ENCODE assay signal across 27 cellular contexts in genomic region chr1:3640113-3640932, GRCh38.
"Had no signal": no experiment of that assay in that cellular context is flagged by ENCODE, and none has a peak within 500 bp of the region (broad histone marks: within the 10 kb centered on the region; RNA-seq: fewer than 3 reads in every experiment).

No MANE protein-coding gene starts in this region.

- H3K9me3 ChIP-seq: Peyer's patch, SJSA1 had no signal

- H3K4me3 Mint-ChIP-seq: activated CD8-positive, alpha-beta memory T cell treated with anti-CD3 and anti-CD28 coated beads, Interleukin-2, amount 10 ng/mL, durations not matched to agents 7 days and 5 days; activated naive CD8-positive, alpha-beta T cell treated with anti-CD3 and anti-CD28 coated beads for 36 hours; activated T-cell treated with anti-CD3 and anti-CD28 coated beads, Interleukin-2, amount 50 U/mL, for 24 hours; activated T-helper 1 cell treated with anti-CD3 and anti-CD28 coated beads, Interleukin-12 subunit alpha, Interleukin-12 subunit beta, Interleukin-2, Interleukin-4 antibody, amounts not matched to agents 30 ng/mL and 10 ng/mL and 1 ng/mL, durations not matched to agents 14 hours and 24 hours and 36 hours; T-helper 1 cell treated with Interleukin-12 subunit alpha and Interleukin-12 subunit beta and Interleukin-4 antibody, amounts not matched to agents 30 μg/mL and 1 μg/mL, for 36 hours had no signal

- DNase-seq: activated CD4-positive, alpha-beta T cell treated with anti-CD3 and anti-CD28 coated beads for 48 hours; activated CD4-positive, alpha-beta T cell treated with anti-CD3 and anti-CD28 coated beads, Interleukin-2, amount 50 U/mL, for 48 hours; activated CD4-positive, CD25-positive, alpha-beta regulatory T cell treated with anti-CD3 and anti-CD28 coated beads, Interleukin-2, amount 50 U/mL, for 72 hours; activated CD8-positive, alpha-beta memory T cell treated with anti-CD3 and anti-CD28 coated beads, Interleukin-2, amount 10 ng/mL, durations not matched to agents 7 days and 5 days; activated effector memory CD4-positive, alpha-beta T cell treated with anti-CD3 and anti-CD28 coated beads, Interleukin-2, amount 50 U/mL, for 16 hours; activated naive CD4-positive, alpha-beta T cell treated with Interleukin-2 at 50 U/mL for 16 hours; activated naive CD8-positive, alpha-beta T cell treated with anti-CD3 and anti-CD28 coated beads for 36 hours; activated T-cell treated with anti-CD3 and anti-CD28 coated beads, Interleukin-2, amount 50 U/mL, for 24 hours; caudate nucleus; Kasumi-1; KBM-7; NCI-H1105 treated with DMSO at 0.1 percent for 48 hours; NCI-H146; NCI-H187 treated with DMSO at 0.1 percent for 48 hours; NCI-H2081 treated with DMSO at 0.1 percent for 48 hours; NCI-H345; NCI-H510A; NCI-H526 treated with DMSO at 0.1 percent for 48 hours; NK-92 treated with Interleukin-12 subunit alpha and Interleukin-12 subunit beta, amount 100 ng/mL, for 24 hours; SHP77; SW 1271 had no signal

- H3K27me3 ChIP-seq: Peyer's patch, SJSA1 had no signal

- H3K27ac Mint-ChIP-seq: activated CD8-positive, alpha-beta memory T cell treated with anti-CD3 and anti-CD28 coated beads, Interleukin-2, amount 10 ng/mL, durations not matched to agents 7 days and 5 days; activated naive CD8-positive, alpha-beta T cell treated with anti-CD3 and anti-CD28 coated beads for 36 hours; activated T-cell treated with anti-CD3 and anti-CD28 coated beads, Interleukin-2, amount 50 U/mL, for 24 hours; activated T-helper 1 cell treated with anti-CD3 and anti-CD28 coated beads, Interleukin-12 subunit alpha, Interleukin-12 subunit beta, Interleukin-2, Interleukin-4 antibody, amounts not matched to agents 30 ng/mL and 10 ng/mL and 1 ng/mL, durations not matched to agents 14 hours and 24 hours and 36 hours; T-helper 1 cell treated with Interleukin-12 subunit alpha and Interleukin-12 subunit beta and Interleukin-4 antibody, amounts not matched to agents 30 μg/mL and 1 μg/mL, for 36 hours had no signal

- H3K9me3 Mint-ChIP-seq: activated naive CD8-positive, alpha-beta T cell treated with anti-CD3 and anti-CD28 coated beads for 36 hours; activated T-cell treated with anti-CD3 and anti-CD28 coated beads, Interleukin-2, amount 50 U/mL, for 24 hours; activated T-helper 1 cell treated with anti-CD3 and anti-CD28 coated beads, Interleukin-12 subunit alpha, Interleukin-12 subunit beta, Interleukin-2, Interleukin-4 antibody, amounts not matched to agents 30 ng/mL and 10 ng/mL and 1 ng/mL, durations not matched to agents 14 hours and 24 hours and 36 hours; T-helper 1 cell treated with Interleukin-12 subunit alpha and Interleukin-12 subunit beta and Interleukin-4 antibody, amounts not matched to agents 30 μg/mL and 1 μg/mL, for 36 hours had no signal

- H3K4me1 Mint-ChIP-seq: activated CD8-positive, alpha-beta memory T cell treated with anti-CD3 and anti-CD28 coated beads, Interleukin-2, amount 10 ng/mL, durations not matched to agents 7 days and 5 days; activated naive CD8-positive, alpha-beta T cell treated with anti-CD3 and anti-CD28 coated beads for 36 hours had no signal

- H3K4me1 ChIP-seq: Peyer's patch, SJSA1 had no signal

- ATAC-seq: activated CD8-positive, alpha-beta memory T cell treated with anti-CD3 and anti-CD28 coated beads, Interleukin-2, amount 10 ng/mL, durations not matched to agents 7 days and 5 days; SK-N-SH treated with all-trans-retinoic acid at 6 μM for 48 hours had no signal

- H3K4me3 ChIP-seq: Peyer's patch, SJSA1 had no signal

- H3K27ac ChIP-seq: Peyer's patch, RWPE1, SJSA1 had no signal

- H3K27me3 Mint-ChIP-seq: activated CD8-positive, alpha-beta memory T cell treated with anti-CD3 and anti-CD28 coated beads, Interleukin-2, amount 10 ng/mL, durations not matched to agents 7 days and 5 days; activated naive CD8-positive, alpha-beta T cell treated with anti-CD3 and anti-CD28 coated beads for 36 hours; activated T-cell treated with anti-CD3 and anti-CD28 coated beads, Interleukin-2, amount 50 U/mL, for 24 hours had no signal
